1 cellular context compared by ENCODE assay signal in genomic region chr19:51365211-51366049, GRCh38.
TF ChIP-seq lines count a peak whose summit lies in the region.

No MANE protein-coding gene starts in this region.

TF ChIP-seq in GM23338, 12 proteins besides CTCF, POLR2A, EP300 and RAD21 (continued from another document):
- no peak for TF ChIP-seq ZNF462 (CRISPR knock-in tag; IDR thresholded peaks at IDR 0.05)
- no peak for TF ChIP-seq CREB1 (CRISPR knock-in tag; IDR thresholded peaks at IDR 0.05; ENCODE audit: low read depth)
- no peak for TF ChIP-seq POLR2AphosphoS5 (IDR thresholded peaks at IDR 0.05; ENCODE audit: low read depth)
- no peak for TF ChIP-seq ETS1 (IDR thresholded peaks at IDR 0.05)
- TF ChIP-seq JUNB (IDR thresholded peaks at IDR 0.05; ENCODE audit: unreplicated experiment) = no peak
